ENCODE assay signal across 10 cellular contexts in the genomic region with DNA sequence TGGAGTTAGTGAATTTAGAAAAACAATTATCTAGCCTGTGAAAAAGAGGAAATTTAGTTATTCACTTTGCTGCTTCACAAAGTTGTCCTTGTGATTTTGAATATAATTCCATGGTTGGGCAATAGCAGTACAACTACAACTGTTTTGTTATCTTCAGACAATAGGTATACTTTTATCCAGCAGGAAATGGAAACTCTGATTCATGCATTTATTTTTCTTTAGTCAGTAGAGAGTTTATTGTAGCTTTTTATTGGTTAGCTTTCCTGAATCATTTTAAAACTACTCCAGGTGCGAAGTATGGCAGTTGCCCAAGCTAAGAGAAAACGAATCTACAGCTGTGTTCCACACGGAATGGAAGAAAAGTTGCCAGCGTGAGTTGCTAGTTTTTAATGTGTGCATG.
DNase-seq lines count a peak whose midpoint lies in the region; ATAC-seq and TF ChIP-seq lines count a peak whose summit lies in the region.
"Had no signal": no experiment of that assay in that cellular context is flagged by ENCODE, and none has a peak within 500 bp of the region (broad histone marks: within the 10 kb centered on the region; RNA-seq: fewer than 3 reads in every experiment).

No MANE protein-coding gene starts in this region.

- H3K4me3 Mint-ChIP-seq in stimulated activated naive CD8-positive, alpha-beta T cell treated with anti-CD3 and anti-CD28 coated beads, Interleukin-15, amount 100 ng/mL, for 72 hours: no peak overlapping the region

- ATAC-seq in stimulated activated naive CD8-positive, alpha-beta T cell treated with anti-CD3 and anti-CD28 coated beads, Interleukin-15, amount 100 ng/mL, for 72 hours: no peak
- ATAC-seq in HG03378 (IDR thresholded peaks at IDR 0.05; ENCODE audit: unreplicated experiment): no peak

- H3K4me3 ChIP-seq in HFF-Myc (replicated peaks; ENCODE audit: low read depth, low read length) (peak overlapping the region; percentile 19; the same call in 1 of the 2 replicates), adipocyte (ENCODE audit: low read length) (peak overlapping the region; percentile 67), skin epidermis (no peak overlapping the region)

- H3K9ac ChIP-seq in adipocyte (ENCODE audit: low read length): peak overlapping the region; percentile 76

- DNase-seq in HFF-Myc (ENCODE audit: extremely low read depth, low read depth): peak; percentile 97
- DNase-seq in adipocyte (ENCODE audit: low read depth): peak; percentile 75
- DNase-seq in glomerular endothelial cell (ENCODE audit: extremely low read depth, low read depth, low spot score): peak; percentile 88
- no peak for DNase-seq in stimulated activated naive CD8-positive, alpha-beta T cell treated with anti-CD3 and anti-CD28 coated beads, Interleukin-15, amount 100 ng/mL, for 72 hours
- no peak for DNase-seq in dedifferentiated amniotic fluid mesenchymal stem cell (ENCODE audit: extremely low spot score)
- DNase-seq in HuH-7 (ENCODE audit: low spot score): no peak
- DNase-seq: activated CD8-positive, alpha-beta memory T cell treated with anti-CD3 and anti-CD28 coated beads for 24 hours; effector CD4-positive, alpha-beta T cell had no signal

- H3K27me3 Mint-ChIP-seq in stimulated activated naive CD8-positive, alpha-beta T cell treated with anti-CD3 and anti-CD28 coated beads, Interleukin-15, amount 100 ng/mL, for 72 hours: peaks cover 10% of the 10 kb centered on the region

- no peaks in the 10 kb centered on the region for H3K9me3 ChIP-seq in adipocyte (ENCODE audit: control insufficient read depth, low read length)

- peaks cover 40% of the 10 kb centered on the region for H3K4me1 ChIP-seq in adipocyte (ENCODE audit: control insufficient read depth, insufficient read depth, low read length)

- no peak overlapping the region for H3K27ac Mint-ChIP-seq in stimulated activated naive CD8-positive, alpha-beta T cell treated with anti-CD3 and anti-CD28 coated beads, Interleukin-15, amount 100 ng/mL, for 72 hours

- no peaks in the 10 kb centered on the region for H3K9me3 Mint-ChIP-seq in stimulated activated naive CD8-positive, alpha-beta T cell treated with anti-CD3 and anti-CD28 coated beads, Interleukin-15, amount 100 ng/mL, for 72 hours

- H3K36me3 ChIP-seq in adipocyte (ENCODE audit: control insufficient read depth, insufficient read depth, low read length, severe bottlenecking): no peaks in the 10 kb centered on the region

- H3K27me3 ChIP-seq in adipocyte (replicated peaks; ENCODE audit: control insufficient read depth, insufficient read depth, low read length): no peaks in the 10 kb centered on the region

- TF ChIP-seq CTCF in HFF-Myc (IDR thresholded peaks at IDR 0.05; ENCODE audit: low read depth, low read length, missing control alignments): no peak

- no peaks in the 10 kb centered on the region for H3K4me1 Mint-ChIP-seq in stimulated activated naive CD8-positive, alpha-beta T cell treated with anti-CD3 and anti-CD28 coated beads, Interleukin-15, amount 100 ng/mL, for 72 hours

- H3K27ac ChIP-seq in skin epidermis: peak overlapping the region in 20 of 21 experiments; percentile 4 to 83 (median 70)

Comparison
In these comparisons a context has a peak if more than half of its experiments do, and no peak if none do; other contexts are left out.
1. DNase-seq: peak in HFF-Myc (single experiment), adipocyte (single experiment) and glomerular endothelial cell (single experiment); none in stimulated activated naive CD8-positive, alpha-beta T cell treated with anti-CD3 and anti-CD28 coated beads, Interleukin-15, amount 100 ng/mL, for 72 hours (0 of 2), dedifferentiated amniotic fluid mesenchymal stem cell (single experiment) and HuH-7 (single experiment).
2. H3K4me3 ChIP-seq: peak in HFF-Myc (single experiment) and adipocyte (single experiment); none in skin epidermis (0 of 7).